13 cellular contexts compared by ENCODE assay signal in genomic region chr4:151484396-151485102, GRCh38.
DNase-seq lines count a peak whose midpoint lies in the region; ATAC-seq and TF ChIP-seq lines count a peak whose summit lies in the region.
"Had no signal": no experiment of that assay in that cellular context is flagged by ENCODE, and none has a peak within 500 bp of the region (broad histone marks: within the 10 kb centered on the region; RNA-seq: fewer than 3 reads in every experiment).

No MANE protein-coding gene starts in this region.

- no peaks in the 10 kb centered on the region for H3K4me1 ChIP-seq in tibial nerve
- H3K4me1 ChIP-seq: transverse colon had no signal

- no peaks in the 10 kb centered on the region for H3K27me3 ChIP-seq in tibial nerve
- H3K27me3 ChIP-seq: transverse colon had no signal

- no peaks in the 10 kb centered on the region for H3K9me3 ChIP-seq in tibial nerve
- H3K9me3 ChIP-seq: transverse colon had no signal

- in situ Hi-C loops in ACHN (cut with HindIII; ENCODE audit: low pct_ligation_motif_present, low pct_unique_long_range_greater_than_20kb, low sequenced_read_pairs): no loop called here

- no peak overlapping the region for H3K27ac ChIP-seq in tibial nerve
- H3K27ac ChIP-seq: KMS-11, transverse colon had no signal

- 27 to 32% methylated on average over 2 of the region's 2 CpGs for WGBS in tibial nerve, 2 donors

- no peak for TF ChIP-seq EP300 in tibial nerve (IDR thresholded peaks at IDR 0.05)

- ATAC-seq in HG02885 (IDR thresholded peaks at IDR 0.05; ENCODE audit: poor library complexity, unreplicated experiment): no peak
- ATAC-seq in HG03439 (IDR thresholded peaks at IDR 0.05; ENCODE audit: unreplicated experiment): no peak
- ATAC-seq: left ventricle myocardium superior had no signal

- no peak overlapping the region for H3K4me3 ChIP-seq in tibial nerve
- H3K4me3 ChIP-seq: transverse colon had no signal

- peak; percentile 93 for DNase-seq in ACHN
- peak; percentile 68 for DNase-seq in HS-5 (ENCODE audit: low read depth)
- DNase-seq in astrocyte of the hippocampus (ENCODE audit: low read depth, low spot score): peak; percentile 94
- peak; percentile 90 for DNase-seq in iris pigment epithelial cell (ENCODE audit: low read depth)
- DNase-seq in NCI-H446 treated with DMSO at 0.1 percent for 48 hours (lab: John Stamatoyannopoulos, UW): no peak
- no peak for DNase-seq in tibial nerve (ENCODE audit: low spot score in 2 of 2)
- DNase-seq: activated CD4-positive, alpha-beta T cell treated with anti-CD3 and anti-CD28 coated beads, Interleukin-2, amount 50 U/mL, for 4 hours; left ventricle myocardium superior; stimulated activated CD4-positive, alpha-beta T cell treated with anti-CD3 and anti-CD28 coated beads, Interleukin-15, amount 100 ng/mL, for 24 hours; transverse colon had no signal

- TF ChIP-seq POLR2A in tibial nerve (IDR thresholded peaks at IDR 0.05): no peak

- H3K36me3 ChIP-seq in tibial nerve: no peaks in the 10 kb centered on the region
- H3K36me3 ChIP-seq: transverse colon had no signal

- no peak for TF ChIP-seq CTCF in tibial nerve (IDR thresholded peaks at IDR 0.05)

Comparison
In these comparisons a context has a peak if more than half of its experiments do, and no peak if none do; other contexts are left out.
1. DNase-seq: peak in ACHN (single experiment), HS-5 (single experiment), astrocyte of the hippocampus (single experiment) and iris pigment epithelial cell (single experiment); none in NCI-H446 treated with DMSO at 0.1 percent for 48 hours (single experiment) and tibial nerve (0 of 2).